Comparison of ENCODE assay signal across 8 cellular contexts in the genomic region with DNA sequence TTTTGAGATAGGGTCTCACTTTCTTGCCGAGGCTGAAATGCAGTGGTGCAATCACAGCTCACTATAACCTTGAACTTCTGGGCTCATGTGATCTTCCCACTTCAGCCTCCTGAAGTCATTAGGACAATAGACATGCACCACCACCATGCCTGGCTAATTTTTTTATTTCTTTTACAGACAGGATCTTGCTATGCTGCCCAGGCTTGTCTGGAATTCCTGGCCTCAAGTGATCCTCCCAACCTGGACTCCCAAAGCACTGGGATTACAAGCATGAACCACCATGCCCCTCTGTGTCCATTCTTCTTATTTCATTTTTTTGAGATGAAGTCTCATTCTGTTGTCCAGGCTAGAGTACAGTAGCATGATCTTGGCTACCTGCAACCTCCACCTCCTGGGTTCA. TPM values are rescaled to one million over a fixed set of nuclear protein-coding genes. Genes with fewer than 3 reads are reported as not detected.
"Had no signal": no experiment of that assay in that cellular context is flagged by ENCODE, and none has a peak within 500 bp of the region (broad histone marks: within the 10 kb centered on the region; RNA-seq: fewer than 3 reads in every experiment).

No MANE protein-coding gene starts in this region.

- FAIRE-seq: G401.6, GM12878, GM12891, GM12892, GM18507, GM19239 had no signal

- DNase-seq: GDM1, GF-D8 had no signal

- H3K4me3 ChIP-seq: GM12878 had no signal

- ATAC-seq: GM12878 had no signal

RNA-seq across cellular contexts. Expression of gene ANKRD45, which starts 33.1 kb away (rescaled TPM):
- total RNA-seq: GM12878 had no signal
